ENCODE assay signal across 10 cellular contexts in the genomic region with DNA sequence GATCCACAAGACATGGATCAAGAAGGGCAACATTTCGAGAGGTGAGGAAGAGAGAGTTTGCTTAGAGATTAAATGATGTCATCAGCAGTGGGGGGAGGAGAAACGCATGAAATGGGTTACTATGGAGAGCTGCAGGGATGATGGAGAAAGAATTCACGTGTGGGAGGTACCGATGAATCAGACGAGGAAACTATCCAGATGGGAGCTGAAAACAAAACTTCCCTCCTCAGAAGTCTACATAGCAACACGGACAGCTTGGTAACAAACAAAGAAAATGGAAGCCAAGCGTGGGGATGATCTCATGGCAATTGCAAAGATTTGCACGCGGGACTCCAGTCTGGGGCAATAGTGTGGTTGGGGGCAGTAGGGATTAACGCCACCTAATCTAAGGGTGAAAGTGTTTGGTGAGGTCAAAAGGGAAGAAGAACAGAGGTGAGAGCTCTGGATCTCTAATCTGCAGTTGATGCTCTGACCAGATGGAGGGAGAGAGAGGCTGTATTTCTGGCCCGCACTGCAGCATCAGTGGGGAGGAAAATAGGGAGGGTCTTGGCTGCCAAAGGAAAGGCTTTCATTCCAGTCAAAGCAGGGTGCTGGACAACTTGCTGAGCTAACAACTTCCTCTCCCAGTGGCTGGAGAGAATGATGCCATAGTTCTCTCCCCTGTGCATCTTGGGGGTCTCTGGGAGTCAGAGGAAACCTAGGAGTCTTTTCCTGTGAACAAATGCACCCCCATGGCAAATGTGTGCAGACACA.
DNase-seq lines count a peak whose midpoint lies in the region; ATAC-seq and TF ChIP-seq lines count a peak whose summit lies in the region.
"Had no signal": no experiment of that assay in that cellular context is flagged by ENCODE, and none has a peak within 500 bp of the region (broad histone marks: within the 10 kb centered on the region; RNA-seq: fewer than 3 reads in every experiment).

No MANE protein-coding gene starts in this region.

- H3K4me1 Mint-ChIP-seq in nephron = peaks cover 18% of the 10 kb centered on the region

- H3K9me3 Mint-ChIP-seq in nephron = no peaks in the 10 kb centered on the region
- H3K9me3 Mint-ChIP-seq: CD8-positive, alpha-beta T cell had no signal

- H3K4me3 Mint-ChIP-seq in nephron = no peak overlapping the region
- H3K4me3 Mint-ChIP-seq: CD8-positive, alpha-beta T cell had no signal

- H3K27ac Mint-ChIP-seq in nephron = peak overlapping the region in 2 of 3 experiments; percentile 8 to 72
- H3K27ac Mint-ChIP-seq: CD8-positive, alpha-beta T cell had no signal

- no peak overlapping the region for H3K4me3 ChIP-seq in epithelial cell of esophagus (ENCODE audit: low read length)

- peak; percentile 84 for DNase-seq in AG08396 (ENCODE audit: low spot score)
- DNase-seq in NCI-H226 = peak; percentile 95
- peak; percentile 92 for DNase-seq in epithelial cell of esophagus (ENCODE audit: low read depth)
- DNase-seq in NCI-H1105 treated with DMSO at 0.1 percent for 48 hours (lab: John Stamatoyannopoulos, UW) = no peak
- DNase-seq in GM10266 (ENCODE audit: extremely low spot score) = no peak
- DNase-seq: CD8-positive, alpha-beta T cell; NCI-H1092 treated with DMSO at 0.1 percent for 48 hours had no signal

- TF ChIP-seq CTCF in epithelial cell of esophagus (IDR thresholded peaks at IDR 0.05; ENCODE audit: insufficient read depth, low read depth, low read length, missing control alignments) (no peak), nephron (IDR thresholded peaks at IDR 0.05; ENCODE audit: unreplicated experiment in 3 of 3) (no peak), GM10266 (IDR thresholded peaks at IDR 0.05; ENCODE audit: control insufficient read depth, insufficient read depth, low read depth, missing control alignments) (no peak)

- H3K27me3 Mint-ChIP-seq in nephron (ENCODE audit: low read depth) = peaks cover 22% of the 10 kb centered on the region

- H3K36me3 Mint-ChIP-seq in nephron (ENCODE audit: low read depth) = no peaks in the 10 kb centered on the region
- H3K36me3 Mint-ChIP-seq: CD8-positive, alpha-beta T cell had no signal

- ATAC-seq in HG02571 (IDR thresholded peaks at IDR 0.05; ENCODE audit: unreplicated experiment) = no peak
- ATAC-seq in HG02623 (IDR thresholded peaks at IDR 0.05; ENCODE audit: unreplicated experiment) = no peak
- ATAC-seq: CD8-positive, alpha-beta T cell had no signal

Comparison
In these comparisons a context has a peak if more than half of its experiments do, and no peak if none do; other contexts are left out.
1. DNase-seq: peak in AG08396 (single experiment), NCI-H226 (single experiment) and epithelial cell of esophagus (single experiment); none in NCI-H1105 treated with DMSO at 0.1 percent for 48 hours (single experiment) and GM10266 (single experiment).